8 cellular contexts compared by ENCODE assay signal in genomic region chr1:226187019-226187322, GRCh38. TPM values are rescaled to one million over a fixed set of nuclear protein-coding genes. Genes with fewer than 3 reads are reported as not detected.
DNase-seq lines count a peak whose midpoint lies in the region; ATAC-seq and TF ChIP-seq lines count a peak whose summit lies in the region.

No MANE protein-coding gene starts in this region.

- peak overlapping the region; percentile 92 to 94 (median 94) for H3K4me3 Mint-ChIP-seq in CD4-positive, CD25-positive, alpha-beta regulatory T cell
- peak overlapping the region; percentile 84 for H3K4me3 Mint-ChIP-seq in endodermal cell

- H2BK12ac ChIP-seq in neuronal stem cell (ENCODE audit: low read length): no peak overlapping the region

- peak overlapping the region; percentile 90 for H2BK5ac ChIP-seq in neuronal stem cell (ENCODE audit: low read length)

- peak overlapping the region; percentile 76 to 95 (median 94) for H3K27ac Mint-ChIP-seq in CD4-positive, CD25-positive, alpha-beta regulatory T cell
- peak overlapping the region; percentile 20 for H3K27ac Mint-ChIP-seq in endodermal cell

- no peaks in the 10 kb centered on the region for H3F3A ChIP-seq in OCI-LY1 (ENCODE audit: insufficient read depth, low read length)

- TF ChIP-seq CTCF in OCI-LY1 (IDR thresholded peaks at IDR 0.05; ENCODE audit: low read length) (no peak), endodermal cell (conservative IDR thresholded peaks at IDR 0.05) (no peak)

- H3K27me3 ChIP-seq in CD4-positive, CD25-positive, alpha-beta regulatory T cell (ENCODE audit: control insufficient read depth, insufficient read depth, low read length): no peaks in the 10 kb centered on the region
- H3K27me3 ChIP-seq in OCI-LY1 (ENCODE audit: insufficient read depth, low read length): no peaks in the 10 kb centered on the region
- no peaks in the 10 kb centered on the region for H3K27me3 ChIP-seq in endodermal cell (ENCODE audit: control insufficient read depth, insufficient read depth, low read length, poor library complexity, severe bottlenecking)
- no peaks in the 10 kb centered on the region for H3K27me3 ChIP-seq in neuronal stem cell (ENCODE audit: control insufficient read depth in 3 of 3, insufficient read depth in 3 of 3, low read depth in 1 of 3, low read length in 3 of 3)

- H3K4me1 Mint-ChIP-seq in CD4-positive, CD25-positive, alpha-beta regulatory T cell: peaks cover 22 to 40% (median 28%) of the 10 kb centered on the region in 4 donors
- peaks cover 20% of the 10 kb centered on the region for H3K4me1 Mint-ChIP-seq in endodermal cell

- H2AFZ ChIP-seq in OCI-LY1 (ENCODE audit: low read length) (no peak overlapping the region), neuronal stem cell (ENCODE audit: low read length) (peak overlapping the region; percentile 97)

- peak overlapping the region; percentile 98 for H3K18ac ChIP-seq in neuronal stem cell (ENCODE audit: low read length)

- 15 to 19% methylated on average over 10 of the region's 10 CpGs for WGBS in endodermal cell (ENCODE audit: insufficient coverage in 1 of 2, insufficient read length in 1 of 2), 2 experiments
- no CpG with 5 or more reads among the region's 10 CpGs for WGBS in neuronal stem cell (ENCODE audit: extremely low coverage in 2 of 2, insufficient read length in 2 of 2, insufficient replicate concordance in 1 of 2), 2 donors

- no peaks in the 10 kb centered on the region for H3K9me3 ChIP-seq in CD4-positive, CD25-positive, alpha-beta regulatory T cell (ENCODE audit: control insufficient read depth in 2 of 2, low read length in 2 of 2)
- H3K9me3 ChIP-seq in OCI-LY1 (ENCODE audit: low read length) (no peaks in the 10 kb centered on the region), endodermal cell (ENCODE audit: control insufficient read depth, low read length) (no peaks in the 10 kb centered on the region), neuronal stem cell (replicated peaks in 1 of 2; ENCODE audit: control insufficient read depth in 2 of 2, insufficient read depth in 1 of 2, low read depth in 1 of 2, low read length in 2 of 2) (no peaks in the 10 kb centered on the region)

- H3K9ac ChIP-seq in OCI-LY1 (ENCODE audit: low read length) (peak overlapping the region; percentile 87), endodermal cell (ENCODE audit: extremely low read depth, low read length, poor library complexity, severe bottlenecking) (peak overlapping the region; percentile 79), neuronal stem cell (ENCODE audit: low read depth, low read length, poor library complexity) (peak overlapping the region; percentile 79)

- H3K9me2 ChIP-seq in OCI-LY1 (ENCODE audit: low read depth, low read length): no peaks in the 10 kb centered on the region

- peak overlapping the region; percentile 61 for H2BK120ac ChIP-seq in neuronal stem cell (ENCODE audit: low read depth, low read length)

- H3K27me3 Mint-ChIP-seq in CD4-positive, CD25-positive, alpha-beta regulatory T cell: no peaks in the 10 kb centered on the region
- no peaks in the 10 kb centered on the region for H3K27me3 Mint-ChIP-seq in endodermal cell (ENCODE audit: insufficient read depth)

- peaks cover 10% of the 10 kb centered on the region for H3K79me1 ChIP-seq in neuronal stem cell (ENCODE audit: low read depth, low read length)

- H3K23ac ChIP-seq in neuronal stem cell (ENCODE audit: low read depth, low read length, poor library complexity): peak overlapping the region; percentile 100

- H3K14ac ChIP-seq in neuronal stem cell (ENCODE audit: low read length): no peak overlapping the region

- peak overlapping the region; percentile 67 for H3K4me3 ChIP-seq in CD4-positive, CD25-positive, alpha-beta regulatory T cell (ENCODE audit: low read depth, low read length)
- H3K4me3 ChIP-seq in OCI-LY1 (ENCODE audit: low read depth, low read length, poor library complexity, severe bottlenecking): peak overlapping the region; percentile 96
- peak overlapping the region; percentile 99 for H3K4me3 ChIP-seq in endodermal cell (ENCODE audit: low read length)
- peak overlapping the region; percentile 89 to 98 for H3K4me3 ChIP-seq in neuronal stem cell (ENCODE audit: low read length in 2 of 2)

- no peak overlapping the region for H4K91ac ChIP-seq in neuronal stem cell (ENCODE audit: low read depth, low read length, poor library complexity)

- H3K79me2 ChIP-seq in OCI-LY1 (ENCODE audit: insufficient read depth, low read length): peaks cover 38% of the 10 kb centered on the region

- H3K36me3 Mint-ChIP-seq in CD4-positive, CD25-positive, alpha-beta regulatory T cell: peaks cover 7% of the 10 kb centered on the region
- peaks cover 7% of the 10 kb centered on the region for H3K36me3 Mint-ChIP-seq in endodermal cell (ENCODE audit: low read depth)

- no peak for ATAC-seq in CD4-positive, CD25-positive, alpha-beta regulatory T cell (ENCODE audit: low read depth in 2 of 2)
- ATAC-seq in HG03159 (IDR thresholded peaks at IDR 0.05; ENCODE audit: unreplicated experiment): no peak

- H3K36me3 ChIP-seq in CD4-positive, CD25-positive, alpha-beta regulatory T cell (ENCODE audit: control insufficient read depth, insufficient read depth, low read length): no peaks in the 10 kb centered on the region
- H3K36me3 ChIP-seq in OCI-LY1 (ENCODE audit: insufficient read depth, low read length) (peaks cover 8% of the 10 kb centered on the region; the same call in 1 of the 2 replicates), endodermal cell (ENCODE audit: control insufficient read depth, insufficient read depth, low read length) (peaks cover 7% of the 10 kb centered on the region), neuronal stem cell (replicated peaks in 1 of 2; ENCODE audit: control insufficient read depth in 2 of 2, insufficient read depth in 2 of 2, low read length in 2 of 2) (peaks cover 0 to 18% of the 10 kb centered on the region in 2 donors)

- peak overlapping the region; percentile 2 for H2BK15ac ChIP-seq in neuronal stem cell (ENCODE audit: low read length)

- H3K4me2 ChIP-seq in OCI-LY1 (ENCODE audit: low read length) (peak overlapping the region; percentile 71), neuronal stem cell (ENCODE audit: insufficient read depth, low read length, poor library complexity, severe bottlenecking) (peak overlapping the region; percentile 65)

- no peak for DNase-seq in CD4-positive, CD25-positive, alpha-beta regulatory T cell
- no peak for DNase-seq in endodermal cell
- no peak for DNase-seq in neuronal stem cell (ENCODE audit: low spot score)
- DNase-seq in DMS 273 (lab: John Stamatoyannopoulos, UW; ENCODE audit: unreplicated experiment): no peak
- DNase-seq in RPMI8226: no peak
- no peak for DNase-seq in GM19238 (ENCODE audit: insufficient read length, low spot score)

- no peaks in the 10 kb centered on the region for H4K20me1 ChIP-seq in OCI-LY1 (ENCODE audit: insufficient read depth, low read length)

- H3K4ac ChIP-seq in neuronal stem cell (ENCODE audit: low read length): no peak overlapping the region

- H4K8ac ChIP-seq in neuronal stem cell (ENCODE audit: low read depth, low read length): no peak overlapping the region

- no peak overlapping the region for H2AK5ac ChIP-seq in neuronal stem cell (ENCODE audit: low read depth, low read length)

- no peaks in the 10 kb centered on the region for H3K9me3 Mint-ChIP-seq in CD4-positive, CD25-positive, alpha-beta regulatory T cell
- no peaks in the 10 kb centered on the region for H3K9me3 Mint-ChIP-seq in endodermal cell

- peak overlapping the region; percentile 84 for H3K27ac ChIP-seq in CD4-positive, CD25-positive, alpha-beta regulatory T cell (ENCODE audit: insufficient read depth, low read length, poor library complexity, severe bottlenecking)
- H3K27ac ChIP-seq in OCI-LY1 (ENCODE audit: low read depth, low read length, poor library complexity, severe bottlenecking) (peak overlapping the region; percentile 78), endodermal cell (ENCODE audit: low read depth, low read length) (no peak overlapping the region), neuronal stem cell (replicated peaks; ENCODE audit: low read length) (peak overlapping the region; percentile 80)

- peaks cover 36% of the 10 kb centered on the region for H3K4me1 ChIP-seq in CD4-positive, CD25-positive, alpha-beta regulatory T cell (ENCODE audit: control insufficient read depth, insufficient read depth, low read length, poor library complexity, severe bottlenecking)
- H3K4me1 ChIP-seq in OCI-LY1 (ENCODE audit: insufficient read depth, low read length, severe bottlenecking) (peaks cover 40% of the 10 kb centered on the region), endodermal cell (ENCODE audit: control insufficient read depth, insufficient read depth, low read length) (no peaks in the 10 kb centered on the region), neuronal stem cell (ENCODE audit: control insufficient read depth in 2 of 2, insufficient read depth in 1 of 2, low read depth in 1 of 2, low read length in 2 of 2) (peaks cover 4 to 12% of the 10 kb centered on the region in 2 donors)

RNA-seq across cellular contexts. Expression of gene ACBD3, which starts 0.4 kb away (rescaled TPM):
- 29.6 TPM for total RNA-seq in CD4-positive, CD25-positive, alpha-beta regulatory T cell
- 10 to 100 TPM; 14.7 to 21.9 (median 19.9) TPM for polyA plus RNA-seq in CD4-positive, CD25-positive, alpha-beta regulatory T cell
- total RNA-seq in endodermal cell: 10 to 100 TPM; 34.8 to 48.0 TPM
- 22.3 TPM for polyA plus RNA-seq in endodermal cell (2013, experiment 1 of 2)
- polyA plus RNA-seq in endodermal cell (2013, experiment 2 of 2): 24.1 TPM
- 17.2 TPM for polyA plus RNA-seq in neuronal stem cell (2013, experiment 1 of 2)
- 17.4 TPM for polyA plus RNA-seq in neuronal stem cell (2013, experiment 2 of 2)

RNA-seq across cellular contexts. Expression of gene MIXL1, which starts 36.5 kb away (rescaled TPM):
- not detected for total RNA-seq in CD4-positive, CD25-positive, alpha-beta regulatory T cell
- not detected for polyA plus RNA-seq in CD4-positive, CD25-positive, alpha-beta regulatory T cell
- total RNA-seq in endodermal cell: 10 to 100 TPM; 16.8 to 86.3 TPM
- polyA plus RNA-seq in endodermal cell (2013, experiment 1 of 2): 41.3 TPM
- 48.9 TPM for polyA plus RNA-seq in endodermal cell (2013, experiment 2 of 2)
- 0.13 TPM for polyA plus RNA-seq in neuronal stem cell (2013, experiment 1 of 2)
- polyA plus RNA-seq in neuronal stem cell (2013, experiment 2 of 2): 0.17 TPM

Comparison
In these comparisons a context has a peak if more than half of its experiments do, and no peak if none do; other contexts are left out.
1. RNA of gene MIXL1, which starts 36.5 kb away (total RNA-seq): 16.8 to 86.3 TPM in endodermal cell; not detected in CD4-positive, CD25-positive, alpha-beta regulatory T cell (single experiment); every median in the first group is over 10 times any median in the second.
2. Peak in every context shown above with its lines, with median percentiles within 50 percentile points of each other: H3K4me3 ChIP-seq and H3K9ac ChIP-seq.